Comparison of ENCODE assay signal across 21 cellular contexts in genomic region chr14:73258076-73258475, GRCh38. TPM values are rescaled to one million over a fixed set of nuclear protein-coding genes. Genes with fewer than 3 reads are reported as not detected.
DNase-seq lines count a peak whose midpoint lies in the region; ATAC-seq and TF ChIP-seq lines count a peak whose summit lies in the region.
"Had no signal": no experiment of that assay in that cellular context is flagged by ENCODE, and none has a peak within 500 bp of the region (broad histone marks: within the 10 kb centered on the region; RNA-seq: fewer than 3 reads in every experiment).

No MANE protein-coding gene starts in this region.

- H3K4me3 ChIP-seq in left ventricle myocardium inferior, result no peak overlapping the region
- H3K4me3 ChIP-seq: A549, GM23338 had no signal

- POLR2A ChIA-PET in activated B cell treated with CpG ODN at 0.5 μM for 24 hours (lab: Charles Lee), result interaction anchor here (0.6 to 0.7 kb wide), 2 partner anchors 453 to 1157 kb away, joined by 5 to 6 read pairs; no protein-coding TSS in a partner anchor

- no peak for DNase-seq in activated T-cell treated with anti-CD3 and anti-CD28 coated beads, Interleukin-2, amount 50 U/mL, for 72 hours
- DNase-seq in activated T-cell treated with anti-CD3 and anti-CD28 coated beads, Interleukin-2, amount 50 U/mL, for 48 hours, result no peak
- DNase-seq in activated B cell treated with CpG ODN at 0.5 μM for 24 hours (no peak), D341Med (ENCODE audit: low spot score) (no peak), left ventricle myocardium inferior (no peak)
- DNase-seq in stimulated activated CD4-positive, alpha-beta T cell treated with anti-CD3 and anti-CD28 coated beads, Interleukin-4, amount 100 ng/mL, for 1 hour, result no peak
- DNase-seq: AML-193; C1 segment of cervical spinal cord; CD4-positive, alpha-beta memory T cell; COR-L47; DMS79; H9; KBM-7; MM.1S; NCI-H2029 treated with DMSO at 0.1 percent for 48 hours; NCI-H446 treated with DMSO at 0.1 percent for 48 hours; SHP77 had no signal

- TF ChIP-seq CTCF in activated B cell treated with CpG ODN at 0.5 μM for 24 hours (IDR thresholded peaks at IDR 0.05) (no peak), left ventricle myocardium inferior (IDR thresholded peaks at IDR 0.05; ENCODE audit: borderline replicate concordance) (no peak)

- peaks cover 6% of the 10 kb centered on the region for H3K4me1 Mint-ChIP-seq in activated T-cell treated with anti-CD3 and anti-CD28 coated beads, Interleukin-2, amount 50 U/mL, for 72 hours (ENCODE audit: low read depth)
- H3K4me1 Mint-ChIP-seq in IgD-negative memory B cell (peaks cover 4 to 5% (median 5%) of the 10 kb centered on the region in 3 donors), activated B cell treated with CpG ODN at 0.5 μM for 24 hours (peaks cover 5% of the 10 kb centered on the region)
- H3K4me1 Mint-ChIP-seq: CD4-positive, alpha-beta memory T cell; GM23338 had no signal

- no peaks in the 10 kb centered on the region for H3K36me3 ChIP-seq in left ventricle myocardium inferior

- no peaks in the 10 kb centered on the region for H3K36me3 Mint-ChIP-seq in activated T-cell treated with anti-CD3 and anti-CD28 coated beads, Interleukin-2, amount 50 U/mL, for 72 hours (ENCODE audit: insufficient read depth in 2 of 2)
- no peaks in the 10 kb centered on the region for H3K36me3 Mint-ChIP-seq in IgD-negative memory B cell
- no peaks in the 10 kb centered on the region for H3K36me3 Mint-ChIP-seq in activated B cell treated with CpG ODN at 0.5 μM for 24 hours (ENCODE audit: low read depth)
- H3K36me3 Mint-ChIP-seq: CD4-positive, alpha-beta memory T cell had no signal

- peaks cover 17% of the 10 kb centered on the region for H3K27me3 ChIP-seq in left ventricle myocardium inferior (ENCODE audit: low read depth)

- H3K27ac ChIP-seq in left ventricle myocardium inferior (replicated peaks), result no peak overlapping the region
- H3K27ac ChIP-seq: A549, RWPE1 had no signal

- CTCF ChIA-PET in activated B cell treated with CpG ODN at 0.5 μM for 24 hours (lab: Charles Lee), result no interaction called here

- H3K9me3 Mint-ChIP-seq in activated T-cell treated with anti-CD3 and anti-CD28 coated beads, Interleukin-2, amount 50 U/mL, for 72 hours, result no peaks in the 10 kb centered on the region
- H3K9me3 Mint-ChIP-seq in IgD-negative memory B cell (no peaks in the 10 kb centered on the region), activated B cell treated with CpG ODN at 0.5 μM for 24 hours (no peaks in the 10 kb centered on the region)
- H3K9me3 Mint-ChIP-seq: CD4-positive, alpha-beta memory T cell; GM23338; H9 had no signal

- H3K27me3 Mint-ChIP-seq in activated T-cell treated with anti-CD3 and anti-CD28 coated beads, Interleukin-2, amount 50 U/mL, for 72 hours (ENCODE audit: low read depth), result no peaks in the 10 kb centered on the region
- peaks cover 5% of the 10 kb centered on the region for H3K27me3 Mint-ChIP-seq in IgD-negative memory B cell
- H3K27me3 Mint-ChIP-seq in activated B cell treated with CpG ODN at 0.5 μM for 24 hours, result peaks cover 1% of the 10 kb centered on the region
- H3K27me3 Mint-ChIP-seq: CD4-positive, alpha-beta memory T cell had no signal

- no peak overlapping the region for H3K4me3 Mint-ChIP-seq in activated T-cell treated with anti-CD3 and anti-CD28 coated beads, Interleukin-2, amount 50 U/mL, for 72 hours
- H3K4me3 Mint-ChIP-seq in IgD-negative memory B cell (peak overlapping the region in 1 of 4 donors; percentile 50), activated B cell treated with CpG ODN at 0.5 μM for 24 hours (no peak overlapping the region)
- H3K4me3 Mint-ChIP-seq: CD4-positive, alpha-beta memory T cell; GM23338; H9 had no signal

- intact Hi-C loops in activated B cell treated with CpG ODN at 0.5 μM for 24 hours (cut with micrococcal nuclease) (no loop called here), left ventricle myocardium inferior (cut with micrococcal nuclease) (no loop called here)

- H3K27ac Mint-ChIP-seq in activated T-cell treated with anti-CD3 and anti-CD28 coated beads, Interleukin-2, amount 50 U/mL, for 72 hours, result no peak overlapping the region
- H3K27ac Mint-ChIP-seq in IgD-negative memory B cell (peak overlapping the region in 2 of 3 donors; percentile 40 to 88), activated B cell treated with CpG ODN at 0.5 μM for 24 hours (no peak overlapping the region)
- H3K27ac Mint-ChIP-seq: GM23338, H9 had no signal

- ATAC-seq in activated T-cell treated with anti-CD3 and anti-CD28 coated beads, Interleukin-2, amount 50 U/mL, for 72 hours (replicated peaks in 1 of 2), result peak; percentile 26 to 38
- ATAC-seq in activated B cell treated with CpG ODN at 0.5 μM for 24 hours (ENCODE audit: low read depth), result peak; percentile 42
- ATAC-seq: A549, GM23338 had no signal

- no peaks in the 10 kb centered on the region for H3K4me1 ChIP-seq in left ventricle myocardium inferior
- H3K4me1 ChIP-seq: A549 had no signal

- H3K9me3 ChIP-seq in left ventricle myocardium inferior (replicated peaks), result no peaks in the 10 kb centered on the region
- H3K9me3 ChIP-seq: A549 had no signal

RNA-seq across cellular contexts. Expression of gene PAPLN, which starts 20.8 kb away (rescaled TPM):
- 1 to 10 TPM in 1 of 2 donors, under 1 TPM in 1; 0.58 to 1.3 TPM for total RNA-seq in activated T-cell treated with anti-CD3 and anti-CD28 coated beads, Interleukin-2, amount 50 U/mL, for 72 hours
- polyA plus RNA-seq in IgD-negative memory B cell, result 0.55 TPM
- 0.42 and 0.46 TPM in 2 replicates for total RNA-seq in activated B cell treated with CpG ODN at 0.5 μM for 24 hours
- total RNA-seq in left ventricle myocardium inferior, result 1.2 TPM

Comparison
In these comparisons a context has a peak if more than half of its experiments do, and no peak if none do; other contexts are left out.
1. H3K27ac Mint-ChIP-seq: peak in IgD-negative memory B cell (2 of 3); none in activated T-cell treated with anti-CD3 and anti-CD28 coated beads, Interleukin-2, amount 50 U/mL, for 72 hours (single experiment) and activated B cell treated with CpG ODN at 0.5 μM for 24 hours (single experiment).